Comparison of ENCODE assay signal across 38 cellular contexts in the genomic region with DNA sequence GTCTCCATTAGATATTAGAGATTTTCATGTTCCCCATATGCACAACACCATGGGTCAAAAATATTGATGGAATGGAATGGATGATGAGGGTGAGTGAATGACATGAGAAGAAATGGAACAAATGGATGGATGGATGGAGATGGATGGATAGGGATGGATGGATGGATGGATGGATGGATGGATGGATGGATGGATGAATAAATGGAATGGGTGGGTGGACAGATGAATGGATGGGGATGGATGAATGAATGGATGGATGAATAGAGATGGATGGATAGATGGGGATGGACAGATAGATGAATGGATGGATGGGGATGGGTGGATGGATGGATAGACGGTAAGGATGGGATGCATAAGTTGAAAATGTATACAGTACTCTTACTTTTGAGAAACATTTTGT. TPM values are rescaled to one million over a fixed set of nuclear protein-coding genes. Genes with fewer than 3 reads are reported as not detected.
"Had no signal": no experiment of that assay in that cellular context is flagged by ENCODE, and none has a peak within 500 bp of the region (broad histone marks: within the 10 kb centered on the region; RNA-seq: fewer than 3 reads in every experiment).

No MANE protein-coding gene starts in this region.

- H3K27me3 ChIP-seq: adrenal gland, cardiac muscle cell had no signal

- H3K27ac ChIP-seq: adrenal gland, cardiac muscle cell had no signal

- H3K9me3 ChIP-seq: adrenal gland had no signal

- DNase-seq: activated B cell treated with CpG ODN at 0.5 μM for 24 hours; activated CD4-positive, alpha-beta memory T cell treated with anti-CD3 and anti-CD28 coated beads for 36 hours; activated CD4-positive, alpha-beta T cell treated with anti-CD3 and anti-CD28 coated beads for 4 hours; activated CD4-positive, alpha-beta T cell treated with anti-CD3 and anti-CD28 coated beads, Interleukin-2, amount 10 ng/mL, durations not matched to agents 24 days and 14 days; activated CD4-positive, alpha-beta T cell treated with anti-CD3 and anti-CD28 coated beads, Interleukin-2, amount 50 U/mL, for 1 hour; activated CD4-positive, alpha-beta T cell treated with anti-CD3 and anti-CD28 coated beads, Interleukin-2, amount 50 U/mL, for 4 hours; activated CD4-positive, CD25-positive, alpha-beta regulatory T cell treated with anti-CD3 and anti-CD28 coated beads, Interleukin-2, amount 50 U/mL, for 72 hours; activated CD8-positive, alpha-beta memory T cell treated with anti-CD3 and anti-CD28 coated beads, Interleukin-2, amount 50 U/mL, for 4 hours; activated CD8-positive, alpha-beta T cell treated with anti-CD3 and anti-CD28 coated beads for 36 hours; activated effector memory CD4-positive, alpha-beta T cell treated with anti-CD3 and anti-CD28 coated beads, Interleukin-2, amount 50 U/mL, for 16 hours; activated gamma-delta T cell treated with Interleukin-2 at 50 U/mL for 16 hours; activated naive CD4-positive, alpha-beta T cell; activated naive CD4-positive, alpha-beta T cell treated with anti-CD3 and anti-CD28 coated beads for 36 hours; activated naive CD4-positive, alpha-beta T cell treated with anti-CD3 and anti-CD28 coated beads, Interleukin-2, amount 50 U/mL, for 16 hours; activated naive CD8-positive, alpha-beta T cell treated with anti-CD3 and anti-CD28 coated beads for 36 hours; activated T-cell treated with anti-CD3 and anti-CD28 coated beads for 4 hours; activated T-cell treated with anti-CD3 and anti-CD28 coated beads, Interleukin-2, amount 50 U/mL, for 1 hour; activated T-cell treated with anti-CD3 and anti-CD28 coated beads, Interleukin-2, amount 50 U/mL, for 4 hours; activated T-cell treated with anti-CD3 and anti-CD28 coated beads, Interleukin-2, amount 50 U/mL, for 72 hours; adrenal gland; amniotic stem cell; aorta; caudate nucleus; cerebellar nuclear complex; T-cell; T-helper 2 cell; T-helper 9 cell had no signal

- H3K27ac Mint-ChIP-seq: activated CD4-positive, alpha-beta memory T cell treated with anti-CD3 and anti-CD28 coated beads for 36 hours; activated CD4-positive, alpha-beta T cell treated with anti-CD3 and anti-CD28 coated beads, Interleukin-2, amount 10 ng/mL, durations not matched to agents 24 days and 14 days; activated CD8-positive, alpha-beta T cell treated with anti-CD3 and anti-CD28 coated beads for 36 hours; activated naive CD4-positive, alpha-beta T cell treated with anti-CD3 and anti-CD28 coated beads for 36 hours; activated naive CD8-positive, alpha-beta T cell treated with anti-CD3 and anti-CD28 coated beads for 36 hours; activated T-cell treated with anti-CD3 and anti-CD28 coated beads, Interleukin-2, amount 50 U/mL, for 72 hours; activated T-helper 1 cell treated with anti-CD3 and anti-CD28 coated beads, Interleukin-12 subunit alpha, Interleukin-12 subunit beta, Interleukin-2, Interleukin-4 antibody, amounts not matched to agents 30 ng/mL and 10 ng/mL and 1 ng/mL, durations not matched to agents 14 hours and 24 hours and 36 hours; activated T-helper 17 cell treated with anti-CD3 and anti-CD28 coated beads, Interleukin-2, amount 50 U/mL, for 72 hours; T-cell; T-helper 2 cell treated with Interferon-gamma antibody and Interleukin-4, amounts not matched to agents 5 μg/mL and 100 μg/mL, for 36 hours had no signal

- H3K36me3 ChIP-seq: adrenal gland, cardiac muscle cell had no signal

- H3K36me3 Mint-ChIP-seq: activated CD4-positive, alpha-beta memory T cell treated with anti-CD3 and anti-CD28 coated beads for 36 hours; activated naive CD4-positive, alpha-beta T cell treated with anti-CD3 and anti-CD28 coated beads, Interleukin-2, amount 50 U/mL, for 72 hours; activated naive CD8-positive, alpha-beta T cell treated with anti-CD3 and anti-CD28 coated beads for 36 hours; T-cell had no signal

- H3K9me3 Mint-ChIP-seq: activated B cell treated with CpG ODN at 0.5 μM for 24 hours; activated CD4-positive, alpha-beta memory T cell treated with anti-CD3 and anti-CD28 coated beads for 36 hours; activated CD4-positive, alpha-beta T cell treated with anti-CD3 and anti-CD28 coated beads, Interleukin-2, amount 10 ng/mL, durations not matched to agents 24 days and 14 days; activated CD8-positive, alpha-beta T cell treated with anti-CD3 and anti-CD28 coated beads for 36 hours; activated naive CD4-positive, alpha-beta T cell treated with anti-CD3 and anti-CD28 coated beads for 36 hours; activated naive CD4-positive, alpha-beta T cell treated with anti-CD3 and anti-CD28 coated beads, Interleukin-2, amount 50 U/mL, for 72 hours; activated naive CD8-positive, alpha-beta T cell treated with anti-CD3 and anti-CD28 coated beads for 36 hours; activated T-cell treated with anti-CD3 and anti-CD28 coated beads, Interleukin-2, amount 50 U/mL, for 4 hours; activated T-cell treated with anti-CD3 and anti-CD28 coated beads, Interleukin-2, amount 50 U/mL, for 72 hours; activated T-helper 1 cell treated with anti-CD3 and anti-CD28 coated beads, Interleukin-12 subunit alpha, Interleukin-12 subunit beta, Interleukin-2, Interleukin-4 antibody, amounts not matched to agents 30 ng/mL and 10 ng/mL and 1 ng/mL, durations not matched to agents 14 hours and 24 hours and 36 hours; activated T-helper 17 cell treated with anti-CD3 and anti-CD28 coated beads, Interleukin-2, amount 50 U/mL, for 72 hours; brain; central memory CD8-positive, alpha-beta T cell; T-cell; T-helper 2 cell treated with Interferon-gamma antibody and Interleukin-4, amounts not matched to agents 5 μg/mL and 100 μg/mL, for 36 hours had no signal

- H3K4me1 Mint-ChIP-seq: activated naive CD8-positive, alpha-beta T cell treated with anti-CD3 and anti-CD28 coated beads for 36 hours; activated T-helper 17 cell treated with anti-CD3 and anti-CD28 coated beads, Interleukin-2, amount 50 U/mL, for 72 hours; central memory CD8-positive, alpha-beta T cell had no signal

- ATAC-seq: activated CD8-positive, alpha-beta T cell treated with anti-CD3 and anti-CD28 coated beads for 36 hours; activated naive CD4-positive, alpha-beta T cell treated with anti-CD3 and anti-CD28 coated beads, Interleukin-2, amount 50 U/mL, for 72 hours; activated T-cell treated with anti-CD3 and anti-CD28 coated beads, Interleukin-2, amount 50 U/mL, for 4 hours; activated T-cell treated with anti-CD3 and anti-CD28 coated beads, Interleukin-2, amount 50 U/mL, for 72 hours; activated T-helper 17 cell treated with anti-CD3 and anti-CD28 coated beads, Interleukin-2, amount 50 U/mL, for 72 hours; T-cell had no signal

- H3K27me3 Mint-ChIP-seq: activated CD8-positive, alpha-beta T cell treated with anti-CD3 and anti-CD28 coated beads for 36 hours; activated naive CD8-positive, alpha-beta T cell treated with anti-CD3 and anti-CD28 coated beads for 36 hours; central memory CD8-positive, alpha-beta T cell had no signal

- FAIRE-seq: bronchial epithelial cell, TTC549 had no signal

- H3K4me3 Mint-ChIP-seq: activated B cell treated with CpG ODN at 0.5 μM for 24 hours; activated CD4-positive, alpha-beta memory T cell treated with anti-CD3 and anti-CD28 coated beads for 36 hours; activated CD4-positive, alpha-beta T cell treated with anti-CD3 and anti-CD28 coated beads, Interleukin-2, amount 10 ng/mL, durations not matched to agents 24 days and 14 days; activated CD8-positive, alpha-beta T cell treated with anti-CD3 and anti-CD28 coated beads for 36 hours; activated naive CD4-positive, alpha-beta T cell treated with anti-CD3 and anti-CD28 coated beads for 36 hours; activated naive CD8-positive, alpha-beta T cell treated with anti-CD3 and anti-CD28 coated beads for 36 hours; activated T-cell treated with anti-CD3 and anti-CD28 coated beads, Interleukin-2, amount 50 U/mL, for 4 hours; activated T-cell treated with anti-CD3 and anti-CD28 coated beads, Interleukin-2, amount 50 U/mL, for 72 hours; activated T-helper 1 cell treated with anti-CD3 and anti-CD28 coated beads, Interleukin-12 subunit alpha, Interleukin-12 subunit beta, Interleukin-2, Interleukin-4 antibody, amounts not matched to agents 30 ng/mL and 10 ng/mL and 1 ng/mL, durations not matched to agents 14 hours and 24 hours and 36 hours; activated T-helper 17 cell treated with anti-CD3 and anti-CD28 coated beads, Interleukin-2, amount 50 U/mL, for 72 hours; brain; central memory CD8-positive, alpha-beta T cell; T-cell; T-helper 2 cell treated with Interferon-gamma antibody and Interleukin-4, amounts not matched to agents 5 μg/mL and 100 μg/mL, for 36 hours had no signal

- H3K4me3 ChIP-seq: adrenal gland, cardiac muscle cell had no signal

RNA-seq across cellular contexts. Expression of a gene that starts 18.6 kb away (rescaled TPM):
- total RNA-seq: activated B cell treated with CpG ODN at 0.5 μM for 24 hours; activated CD4-positive, alpha-beta T cell treated with anti-CD3 and anti-CD28 coated beads, Interleukin-2, amount 10 ng/mL, durations not matched to agents 24 days and 14 days; chondrocyte; T-helper 1 cell treated with Interleukin-12 subunit alpha and Interleukin-12 subunit beta and Interleukin-4 antibody, amounts not matched to agents 30 ng/mL and 1 ng/mL, for 36 hours had no signal
- polyA plus RNA-seq: aorta had no signal

RNA-seq across cellular contexts. Expression of a gene that starts 25.8 kb away (rescaled TPM):
- total RNA-seq: activated B cell treated with CpG ODN at 0.5 μM for 24 hours; activated T-helper 17 cell treated with anti-CD3 and anti-CD28 coated beads, Interleukin-2, amount 50 U/mL, for 72 hours; cardiac muscle cell; chondrocyte; T-helper 1 cell treated with Interleukin-12 subunit alpha and Interleukin-12 subunit beta and Interleukin-4 antibody, amounts not matched to agents 30 ng/mL and 1 ng/mL, for 36 hours had no signal
